8 cellular contexts compared by ENCODE assay signal in genomic region chr5:95861221-95861857, GRCh38. TPM values are rescaled to one million over a fixed set of nuclear protein-coding genes. Genes with fewer than 3 reads are reported as not detected.
DNase-seq lines count a peak whose midpoint lies in the region; ATAC-seq, FAIRE-seq and TF ChIP-seq lines count a peak whose summit lies in the region.

No MANE protein-coding gene starts in this region.

- H3K27me3 ChIP-seq in SJSA1 (replicated peaks) = no peaks in the 10 kb centered on the region
- no peaks in the 10 kb centered on the region for H3K27me3 ChIP-seq in esophagus squamous epithelium
- H3K27me3 ChIP-seq in psoas muscle (ENCODE audit: insufficient read depth in 3 of 3, low read length in 2 of 3) = no peaks in the 10 kb centered on the region

- peak; percentile 63 to 70; a peak in 2 of 5 replicates for TF ChIP-seq EP300 in A549 (IDR thresholded peaks at IDR 0.05)

- H3K36me3 ChIP-seq in SJSA1 = no peaks in the 10 kb centered on the region
- H3K36me3 ChIP-seq in esophagus squamous epithelium = no peaks in the 10 kb centered on the region
- no peaks in the 10 kb centered on the region for H3K36me3 ChIP-seq in psoas muscle (ENCODE audit: insufficient read depth in 1 of 2, low read depth in 1 of 2)

- 26% methylated on average over 14 of the region's 14 CpGs for WGBS in A549 (ENCODE audit: missing lambda C conversion rate)
- WGBS in esophagus squamous epithelium, 2 donors = 32 to 73% methylated on average over 14 of the region's 14 CpGs
- 9 to 11% (median 10%) methylated on average over 14 of the region's 14 CpGs for WGBS in psoas muscle, 3 donors

- H3K27ac ChIP-seq in A549 (peak overlapping the region; percentile 74 to 82), SJSA1 (peak overlapping the region; percentile 91), esophagus squamous epithelium (peak overlapping the region; percentile 46 to 94 (median 88)), psoas muscle (peak overlapping the region; percentile 87)

- DNase-seq in A549 (ENCODE audit: low read depth in 1 of 2, low spot score in 1 of 2) (peak; percentile 78 to 90), H4 (ENCODE audit: low spot score) (peak; percentile 98), SJSA1 (ENCODE audit: low read depth in 1 of 2, low spot score in 2 of 2) (peak; percentile 69 to 76), esophagus squamous epithelium (lab: John Stamatoyannopoulos, UW) (peak; percentile 13), psoas muscle (peak; percentile 62 to 79), NCI-H1048 (lab: John Stamatoyannopoulos, UW) (no peak)

- H3K4me1 ChIP-seq in A549 (peaks cover 65% of the 10 kb centered on the region), SJSA1 (replicated peaks) (peaks cover 54% of the 10 kb centered on the region), esophagus squamous epithelium (peaks cover 20 to 92% (median 60%) of the 10 kb centered on the region in 3 donors), psoas muscle (peaks cover 62% of the 10 kb centered on the region)

- peak overlapping the region; percentile 81 for H3K4me2 ChIP-seq in A549

- TF ChIP-seq RAD21 in A549 (conservative IDR thresholded peaks at IDR 0.05 in 1 of 2, IDR thresholded peaks at IDR 0.05 in 1 of 2) = no peak

- ATAC-seq in A549 (peak; percentile 48 to 57), psoas muscle (peak; percentile 62 to 71 (median 66)), GM21576 (IDR thresholded peaks at IDR 0.05; ENCODE audit: unreplicated experiment) (no peak), HG02981 (IDR thresholded peaks at IDR 0.05; ENCODE audit: unreplicated experiment) (no peak)

- H3K9me3 ChIP-seq in A549 (no peaks in the 10 kb centered on the region), SJSA1 (replicated peaks) (no peaks in the 10 kb centered on the region), esophagus squamous epithelium (no peaks in the 10 kb centered on the region), psoas muscle (no peaks in the 10 kb centered on the region)

- TF ChIP-seq POLR2A in A549 (IDR thresholded peaks at IDR 0.05; ENCODE audit: low read length) (no peak), esophagus squamous epithelium (IDR thresholded peaks at IDR 0.05) (peak in 1 of 4 donors; percentile 49)

- no peak for FAIRE-seq in A549 (lab: Jason Lieb, UNC)

- intact Hi-C loops in esophagus squamous epithelium (cut with DNase I) = no loop called here
- intact Hi-C loops in psoas muscle (cut with DNase I) = loop anchor here in 1 of 2 donors (1.0 to 10.0 kb wide), 2 partner anchors 100 to 393 kb away; partner anchors contain the start of gene ELL2

- no peak overlapping the region for H3K4me3 ChIP-seq in A549
- no peak overlapping the region for H3K4me3 ChIP-seq in SJSA1
- no peak overlapping the region for H3K4me3 ChIP-seq in esophagus squamous epithelium
- no peak overlapping the region for H3K4me3 ChIP-seq in psoas muscle

- no peak for TF ChIP-seq CTCF in A549 (IDR thresholded peaks at IDR 0.05)
- TF ChIP-seq CTCF in esophagus squamous epithelium (IDR thresholded peaks at IDR 0.05) = no peak
- TF ChIP-seq CTCF in psoas muscle (IDR thresholded peaks at IDR 0.05) = no peak

- CTCF ChIA-PET in A549 (lab: Yijun Ruan, JAX) = interaction anchor here (0.5 to 7.7 kb wide), 12 partner anchors 9 to 578 kb away, joined by 3 to 127 read pairs (median 4); partner anchors contain the start of gene ELL2

- POLR2A ChIA-PET in A549 (lab: Yijun Ruan, JAX) = interaction anchor here (0.6 kb wide), 1 partner anchor 25 kb away, joined by 5 read pairs; no protein-coding TSS in a partner anchor

TF ChIP-seq in A549, 52 proteins besides CTCF, POLR2A, EP300 and RAD21:
- TF ChIP-seq CEBPB (IDR thresholded peaks at IDR 0.05) (peak; percentile 93 to 95), FOSL2 (IDR thresholded peaks at IDR 0.05) (no peak), FOSL2 (CRISPR knock-in tag; IDR thresholded peaks at IDR 0.05) (peak; percentile 56), MAZ (IDR thresholded peaks at IDR 0.05; ENCODE audit: borderline replicate concordance, low read depth, low read length) (no peak), E2F6 (IDR thresholded peaks at IDR 0.05; ENCODE audit: borderline replicate concordance, low read depth) (peak; percentile 65; the same call in 1 of the 2 replicates), JUN (IDR thresholded peaks at IDR 0.05) (peak; percentile 33 to 41; a peak in 2 of 5 replicates), EHF (CRISPR knock-in tag; IDR thresholded peaks at IDR 0.05) (peak; percentile 55; the same call in 1 of the 2 replicates), BCL3 (IDR thresholded peaks at IDR 0.05) (peak; percentile 34; the same call in 1 of the 3 replicates), HOXB5 (CRISPR knock-in tag; IDR thresholded peaks at IDR 0.05) (peak; percentile 69; the same call in 1 of the 2 replicates), MAX (IDR thresholded peaks at IDR 0.05) (peak; percentile 78), JUNB (IDR thresholded peaks at IDR 0.05) (peak; percentile 38; the same call in 1 of the 2 replicates), HDAC2 (IDR thresholded peaks at IDR 0.05) (no peak), GATA3 (IDR thresholded peaks at IDR 0.05; ENCODE audit: borderline replicate concordance) (peak; percentile 48; the same call in 1 of the 2 replicates), ZSCAN20 (CRISPR knock-in tag; IDR thresholded peaks at IDR 0.05) (no peak)

RNA-seq across cellular contexts. Expression of gene GLRX, which starts 38.8 kb away (rescaled TPM):
- polyA plus RNA-seq in A549 (2011; rRNA removed) (329 and 381 TPM in 2 replicates), A549 (2017; fragmentation: RNase III; extraction: RNeasy Plus Mini Kit Qiagen cat#74134 plus additional on column Dnase treatment) (96.4 to 113 TPM (median 106 TPM) in 3 replicates), psoas muscle (1,000 to 10,000 TPM; 1,121 to 3,024 (median 1,342) TPM)
- polyA plus RNA-seq in A549 (2012; cell fraction: cytosol; rRNA removed) = 165 and 222 TPM in 2 replicates
- 49.6 and 81.8 TPM in 2 replicates for polyA plus RNA-seq in A549 (2012; cell fraction: nucleus; rRNA removed)
- polyA minus RNA-seq in A549 (2011; rRNA and poly(A)+ RNA removed) = 97.8 and 196 TPM in 2 replicates
- 27.0 and 62.0 TPM in 2 replicates for total RNA-seq in H4 (2014; rRNA removed; shearing (Covaris generic))
- total RNA-seq in SJSA1 (2014; rRNA removed; shearing (Covaris generic)) = 18.1 and 60.3 TPM in 2 replicates
- total RNA-seq in esophagus squamous epithelium (10 to 100 TPM in 3 of 4 donors, 1 to 10 TPM in 1; 5.3 to 37.8 (median 14.2) TPM), psoas muscle (100 to 1,000 TPM; 131 to 888 (median 651) TPM)

Comparison
In these comparisons a context has a peak if more than half of its experiments do, and no peak if none do; other contexts are left out.
1. ATAC-seq: peak in A549 (2 of 2) and psoas muscle (4 of 4); none in GM21576 (single experiment) and HG02981 (single experiment).
2. Peak in every context shown above with its lines, with median percentiles within 50 percentile points of each other: H3K27ac ChIP-seq.